Comparison of ENCODE assay signal across 27 cellular contexts in the genomic region with DNA sequence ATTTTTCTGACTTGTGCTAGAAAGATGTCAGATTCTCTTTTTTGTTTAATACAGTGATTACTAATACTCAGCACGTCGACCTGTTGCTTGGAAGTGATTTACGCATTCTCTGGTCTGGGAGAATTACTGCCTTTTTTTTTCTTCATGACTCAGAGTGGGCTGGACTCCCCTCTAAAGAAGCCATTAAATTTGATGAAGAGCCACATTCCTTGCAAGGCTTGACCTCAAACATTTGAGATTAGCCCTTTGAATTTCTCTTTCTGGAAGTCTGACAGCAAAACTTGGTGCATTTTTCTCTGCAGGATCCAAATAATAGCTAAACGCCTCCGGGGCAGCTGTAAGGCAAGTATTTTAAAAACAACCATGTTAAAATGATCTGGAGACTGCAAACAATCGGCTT.
A peak's percentile ranks its signal among the peaks of the same experiment; 100 is the strongest.
DNase-seq lines count a peak whose midpoint lies in the region; ATAC-seq and TF ChIP-seq lines count a peak whose summit lies in the region.
"Had no signal": no experiment of that assay in that cellular context is flagged by ENCODE, and none has a peak within 500 bp of the region (broad histone marks: within the 10 kb centered on the region; RNA-seq: fewer than 3 reads in every experiment).

No MANE protein-coding gene starts in this region.

- no peak overlapping the region for H2AFZ ChIP-seq in hepatocyte
- H2AFZ ChIP-seq in neural progenitor cell (replicated peaks): no peak overlapping the region

- peaks cover 23% of the 10 kb centered on the region for H3K4me1 ChIP-seq in adipocyte (ENCODE audit: control insufficient read depth, insufficient read depth, low read length)
- peaks cover 2% of the 10 kb centered on the region for H3K4me1 ChIP-seq in hepatocyte (ENCODE audit: insufficient read depth)
- peaks cover 27% of the 10 kb centered on the region for H3K4me1 ChIP-seq in neural progenitor cell
- H3K4me1 ChIP-seq: BE2C, prostate gland, upper lobe of right lung had no signal

- H3K27me3 ChIP-seq in adipocyte (replicated peaks; ENCODE audit: control insufficient read depth, insufficient read depth, low read length): no peaks in the 10 kb centered on the region
- H3K27me3 ChIP-seq in hepatocyte: no peaks in the 10 kb centered on the region
- H3K27me3 ChIP-seq in neural progenitor cell: no peaks in the 10 kb centered on the region
- no peaks in the 10 kb centered on the region for H3K27me3 ChIP-seq in CD4-positive, alpha-beta T cell (ENCODE audit: control insufficient read depth, insufficient read depth, low read length)
- H3K27me3 ChIP-seq: BE2C, stomach, upper lobe of right lung had no signal

- H3K79me2 ChIP-seq in hepatocyte (no peaks in the 10 kb centered on the region), neural progenitor cell (ENCODE audit: low read depth) (peaks cover 31% of the 10 kb centered on the region)

- no peaks in the 10 kb centered on the region for H3K36me3 Mint-ChIP-seq in neural progenitor cell
- no peaks in the 10 kb centered on the region for H3K36me3 Mint-ChIP-seq in CD4-positive, alpha-beta T cell (ENCODE audit: low read depth)
- H3K36me3 Mint-ChIP-seq: activated naive CD8-positive, alpha-beta T cell treated with anti-CD3 and anti-CD28 coated beads, Interleukin-2, amount 10 ng/mL, durations not matched to agents 7 days and 5 days had no signal

- peaks cover 3% of the 10 kb centered on the region for H3K9me3 Mint-ChIP-seq in neural progenitor cell
- peaks cover 7% of the 10 kb centered on the region for H3K9me3 Mint-ChIP-seq in CD4-positive, alpha-beta T cell

- H3K9me3 ChIP-seq in adipocyte (ENCODE audit: control insufficient read depth, low read length): no peaks in the 10 kb centered on the region
- H3K9me3 ChIP-seq in hepatocyte (ENCODE audit: low read depth): no peaks in the 10 kb centered on the region
- H3K9me3 ChIP-seq in neural progenitor cell (ENCODE audit: low read depth): no peaks in the 10 kb centered on the region
- H3K9me3 ChIP-seq in CD4-positive, alpha-beta T cell (ENCODE audit: control insufficient read depth, low read length): no peaks in the 10 kb centered on the region
- H3K9me3 ChIP-seq: BE2C, prostate gland, stomach, upper lobe of right lung had no signal

- DNase-seq in A172 (ENCODE audit: low spot score): peak; percentile 14
- DNase-seq in adipocyte (ENCODE audit: low read depth): no peak
- peak; percentile 20 for DNase-seq in hepatocyte (ENCODE audit: low spot score)
- DNase-seq in neural progenitor cell (ENCODE audit: low spot score): no peak
- DNase-seq in CD4-positive, alpha-beta T cell: no peak
- no peak for DNase-seq in NCI-H524 (lab: John Stamatoyannopoulos, UW)
- DNase-seq in HCEC 1CT: no peak
- DNase-seq: activated CD8-positive, alpha-beta memory T cell treated with anti-CD3 and anti-CD28 coated beads, Interleukin-2, amount 50 U/mL, for 48 hours; activated naive CD8-positive, alpha-beta T cell treated with anti-CD3 and anti-CD28 coated beads, Interleukin-2, amount 10 ng/mL, durations not matched to agents 7 days and 5 days; BE2C; COR-L47; DMS79 treated with DMSO at 0.1 percent for 48 hours; foreskin fibroblast; hippocampal formation; IMR-90; MM.1S; NCI-H2171 treated with DMSO at 0.1 percent for 48 hours; NCI-H774; stimulated activated CD4-positive, alpha-beta T cell treated with anti-CD3 and anti-CD28 coated beads, Interleukin-4, amount 100 ng/mL, for 24 hours; stomach; T-helper 17 cell; upper lobe of right lung had no signal

- H3K4me2 ChIP-seq in hepatocyte: peak overlapping the region; percentile 45
- H3K4me2 ChIP-seq in neural progenitor cell: peak overlapping the region; percentile 9

- H3F3A ChIP-seq in neural progenitor cell (ENCODE audit: low read depth): peaks cover 9% of the 10 kb centered on the region

- H3K27me3 Mint-ChIP-seq in neural progenitor cell (ENCODE audit: insufficient read depth, low read depth): peaks cover 12% of the 10 kb centered on the region
- no peaks in the 10 kb centered on the region for H3K27me3 Mint-ChIP-seq in CD4-positive, alpha-beta T cell
- H3K27me3 Mint-ChIP-seq: activated naive CD8-positive, alpha-beta T cell treated with anti-CD3 and anti-CD28 coated beads, Interleukin-2, amount 10 ng/mL, durations not matched to agents 7 days and 5 days; dendritic cell treated with granulocyte-macrophage colony-stimulating factor and Interleukin-4, amounts not matched to agents 40 ng/mL and 50 ng/mL, for 4 days; natural killer cell treated with Interleukin-12 subunit alpha and Interleukin-12 subunit beta and Interleukin-15 and Interleukin-18, amount 100 ng/mL, for 72 hours; T-helper 17 cell had no signal

- H3K36me3 ChIP-seq in adipocyte (ENCODE audit: control insufficient read depth, insufficient read depth, low read length, severe bottlenecking): no peaks in the 10 kb centered on the region
- no peaks in the 10 kb centered on the region for H3K36me3 ChIP-seq in hepatocyte (replicated peaks; ENCODE audit: insufficient read depth, low read depth)
- no peaks in the 10 kb centered on the region for H3K36me3 ChIP-seq in neural progenitor cell
- H3K36me3 ChIP-seq: BE2C, prostate gland, stomach, upper lobe of right lung had no signal

- CTCF ChIA-PET in CD4-positive, alpha-beta T cell (lab: Charles Lee): no interaction called here

- H3K9ac ChIP-seq in adipocyte (ENCODE audit: low read length): no peak overlapping the region
- no peak overlapping the region for H3K9ac ChIP-seq in neural progenitor cell

- POLR2A ChIA-PET in CD4-positive, alpha-beta T cell (lab: Charles Lee): no interaction called here

- H3K4me3 Mint-ChIP-seq in neural progenitor cell: no peak overlapping the region
- H3K4me3 Mint-ChIP-seq in CD4-positive, alpha-beta T cell: no peak overlapping the region
- H3K4me3 Mint-ChIP-seq: activated naive CD8-positive, alpha-beta T cell treated with anti-CD3 and anti-CD28 coated beads, Interleukin-2, amount 10 ng/mL, durations not matched to agents 7 days and 5 days; dendritic cell treated with granulocyte-macrophage colony-stimulating factor and Interleukin-4, amounts not matched to agents 40 ng/mL and 50 ng/mL, for 4 days; natural killer cell treated with Interleukin-12 subunit alpha and Interleukin-12 subunit beta and Interleukin-15 and Interleukin-18, amount 100 ng/mL, for 72 hours; T-helper 17 cell had no signal

- no peak for TF ChIP-seq CTCF in hepatocyte (IDR thresholded peaks at IDR 0.05; ENCODE audit: poor library complexity)
- TF ChIP-seq CTCF in neural progenitor cell (IDR thresholded peaks at IDR 0.05): no peak
- TF ChIP-seq CTCF in CD4-positive, alpha-beta T cell (IDR thresholded peaks at IDR 0.05): no peak

- WGBS in hepatocyte (ENCODE audit: low lambda C conversion rate, missing lambda C conversion rate): 18% methylated on average over 6 of the region's 6 CpGs

- intact Hi-C loops in CD4-positive, alpha-beta T cell (cut with DNase I, micrococcal nuclease): no loop called here

- no peaks in the 10 kb centered on the region for H3K9me2 ChIP-seq in hepatocyte (replicated peaks; ENCODE audit: insufficient read depth)

- H3K4me1 Mint-ChIP-seq in neural progenitor cell: peaks cover 43% of the 10 kb centered on the region
- H3K4me1 Mint-ChIP-seq in CD4-positive, alpha-beta T cell (ENCODE audit: low read depth): no peaks in the 10 kb centered on the region
- H3K4me1 Mint-ChIP-seq: activated naive CD8-positive, alpha-beta T cell treated with anti-CD3 and anti-CD28 coated beads, Interleukin-2, amount 10 ng/mL, durations not matched to agents 7 days and 5 days; T-helper 17 cell had no signal

- H4K20me1 ChIP-seq in hepatocyte (ENCODE audit: insufficient read depth, poor library complexity, severe bottlenecking) (no peaks in the 10 kb centered on the region), neural progenitor cell (ENCODE audit: low read depth) (no peaks in the 10 kb centered on the region)

- no peak for ATAC-seq in CD4-positive, alpha-beta T cell (ENCODE audit: poor library complexity)
- no peak for ATAC-seq in GM21825 (IDR thresholded peaks at IDR 0.05; ENCODE audit: unreplicated experiment)
- ATAC-seq: natural killer cell treated with Interleukin-12 subunit alpha and Interleukin-12 subunit beta and Interleukin-15 and Interleukin-18, amount 100 ng/mL, for 72 hours; T-helper 17 cell; upper lobe of right lung had no signal

- H3K27ac ChIP-seq in hepatocyte (no peak overlapping the region), neural progenitor cell (no peak overlapping the region)
- H3K27ac ChIP-seq in CD4-positive, alpha-beta T cell (ENCODE audit: low read depth, low read length): no peak overlapping the region
- H3K27ac ChIP-seq: 22Rv1, prostate gland, stomach, upper lobe of right lung had no signal

- H3K4me3 ChIP-seq in adipocyte (ENCODE audit: low read length) (peak overlapping the region; percentile 26), hepatocyte (no peak overlapping the region), neural progenitor cell (no peak overlapping the region)
- H3K4me3 ChIP-seq: prostate gland, stomach, upper lobe of right lung had no signal

- H3K27ac Mint-ChIP-seq in neural progenitor cell: no peak overlapping the region
- H3K27ac Mint-ChIP-seq in CD4-positive, alpha-beta T cell: no peak overlapping the region
- H3K27ac Mint-ChIP-seq: activated naive CD8-positive, alpha-beta T cell treated with anti-CD3 and anti-CD28 coated beads, Interleukin-2, amount 10 ng/mL, durations not matched to agents 7 days and 5 days; dendritic cell treated with granulocyte-macrophage colony-stimulating factor and Interleukin-4, amounts not matched to agents 40 ng/mL and 50 ng/mL, for 4 days; natural killer cell treated with Interleukin-12 subunit alpha and Interleukin-12 subunit beta and Interleukin-15 and Interleukin-18, amount 100 ng/mL, for 72 hours; T-helper 17 cell had no signal

Comparison
In these comparisons a context has a peak if more than half of its experiments do, and no peak if none do; other contexts are left out.
1. DNase-seq: peak in A172 (single experiment) and hepatocyte (single experiment); none in adipocyte (single experiment), neural progenitor cell (single experiment), CD4-positive, alpha-beta T cell (0 of 10), NCI-H524 (0 of 2) and HCEC 1CT (single experiment).